ENCODE assay signal across 17 cellular contexts in the genomic region with DNA sequence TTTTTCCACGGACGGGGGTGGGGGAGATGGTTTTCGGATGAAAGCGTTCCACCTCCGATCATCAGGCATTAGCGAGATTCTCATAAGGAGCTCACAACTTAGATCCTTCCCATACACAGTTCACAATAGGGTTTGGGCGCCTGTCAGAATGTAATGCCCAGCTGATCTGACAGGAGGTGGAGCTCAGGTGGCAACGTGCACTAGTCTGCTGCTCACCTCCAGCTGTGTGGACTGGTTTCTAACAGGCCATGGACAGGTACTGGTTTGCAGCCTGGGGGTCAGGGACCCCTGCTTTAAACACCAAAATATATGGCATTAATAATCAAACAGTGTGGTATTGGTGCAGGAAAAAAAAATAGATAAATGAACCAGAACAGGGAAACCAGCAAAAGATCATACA.
DNase-seq lines count a peak whose midpoint lies in the region; ATAC-seq and TF ChIP-seq lines count a peak whose summit lies in the region.
"Had no signal": no experiment of that assay in that cellular context is flagged by ENCODE, and none has a peak within 500 bp of the region (broad histone marks: within the 10 kb centered on the region; RNA-seq: fewer than 3 reads in every experiment).

No MANE protein-coding gene starts in this region.

- TF ChIP-seq CTCF in right atrium auricular region (IDR thresholded peaks at IDR 0.05) (no peak), left ventricle myocardium inferior (IDR thresholded peaks at IDR 0.05; ENCODE audit: borderline replicate concordance) (no peak)

- H3K27ac ChIP-seq in right atrium auricular region (no peak overlapping the region), left ventricle myocardium inferior (replicated peaks) (no peak overlapping the region)
- H3K27ac ChIP-seq: BLaER1 treated with 17β-estradiol and CSF1 and Interleukin-3, amounts not matched to agents 10 nM and 100 nM; C4-2B had no signal

- no peak for ATAC-seq in GM19324 (IDR thresholded peaks at IDR 0.05; ENCODE audit: low FRiP score, unreplicated experiment)
- ATAC-seq: CD8-positive, alpha-beta T cell had no signal

- no peaks in the 10 kb centered on the region for H3K36me3 ChIP-seq in right atrium auricular region
- no peaks in the 10 kb centered on the region for H3K36me3 ChIP-seq in left ventricle myocardium inferior
- H3K36me3 ChIP-seq: BLaER1 treated with 17β-estradiol and CSF1 and Interleukin-3, amounts not matched to agents 10 nM and 100 nM had no signal

- intact Hi-C loops in left ventricle myocardium inferior (cut with micrococcal nuclease), result no loop called here

- H3K9me3 ChIP-seq in right atrium auricular region, result no peaks in the 10 kb centered on the region
- no peaks in the 10 kb centered on the region for H3K9me3 ChIP-seq in left ventricle myocardium inferior (replicated peaks)
- H3K9me3 ChIP-seq: BLaER1 treated with 17β-estradiol and CSF1 and Interleukin-3, amounts not matched to agents 10 nM and 100 nM; Caco-2 had no signal

- H3K4me1 ChIP-seq in right atrium auricular region (no peaks in the 10 kb centered on the region), left ventricle myocardium inferior (peaks cover 4% of the 10 kb centered on the region)
- H3K4me1 ChIP-seq: Caco-2 had no signal

- H3K27me3 ChIP-seq in right atrium auricular region (no peaks in the 10 kb centered on the region), left ventricle myocardium inferior (ENCODE audit: low read depth) (peaks cover 33% of the 10 kb centered on the region)
- H3K27me3 ChIP-seq: BLaER1 treated with 17β-estradiol and CSF1 and Interleukin-3, amounts not matched to agents 10 nM and 100 nM had no signal

- DNase-seq in right atrium auricular region (ENCODE audit: low spot score), result peak; percentile 40
- DNase-seq in left ventricle myocardium inferior, result no peak
- peak; percentile 32 for DNase-seq in islet precursor cell
- peak; percentile 26 for DNase-seq in ureter (ENCODE audit: low spot score)
- no peak for DNase-seq in AG08396 (ENCODE audit: low spot score)
- DNase-seq: 8988T; ACHN; AML-193; Caco-2; Calu3; CD4-positive, alpha-beta T cell; CD8-positive, alpha-beta T cell; DMS79 treated with DMSO at 0.1 percent for 48 hours; GF-D8 had no signal

- H3K4me3 ChIP-seq in right atrium auricular region (no peak overlapping the region), left ventricle myocardium inferior (no peak overlapping the region)
- H3K4me3 ChIP-seq: BLaER1 treated with 17β-estradiol and CSF1 and Interleukin-3, amounts not matched to agents 10 nM and 100 nM had no signal

Comparison
In these comparisons a context has a peak if more than half of its experiments do, and no peak if none do; other contexts are left out.
1. DNase-seq: peak in right atrium auricular region (single experiment), islet precursor cell (single experiment) and ureter (single experiment); none in left ventricle myocardium inferior (single experiment) and AG08396 (single experiment).